Comparison of ENCODE assay signal across 11 cellular contexts in the genomic region with DNA sequence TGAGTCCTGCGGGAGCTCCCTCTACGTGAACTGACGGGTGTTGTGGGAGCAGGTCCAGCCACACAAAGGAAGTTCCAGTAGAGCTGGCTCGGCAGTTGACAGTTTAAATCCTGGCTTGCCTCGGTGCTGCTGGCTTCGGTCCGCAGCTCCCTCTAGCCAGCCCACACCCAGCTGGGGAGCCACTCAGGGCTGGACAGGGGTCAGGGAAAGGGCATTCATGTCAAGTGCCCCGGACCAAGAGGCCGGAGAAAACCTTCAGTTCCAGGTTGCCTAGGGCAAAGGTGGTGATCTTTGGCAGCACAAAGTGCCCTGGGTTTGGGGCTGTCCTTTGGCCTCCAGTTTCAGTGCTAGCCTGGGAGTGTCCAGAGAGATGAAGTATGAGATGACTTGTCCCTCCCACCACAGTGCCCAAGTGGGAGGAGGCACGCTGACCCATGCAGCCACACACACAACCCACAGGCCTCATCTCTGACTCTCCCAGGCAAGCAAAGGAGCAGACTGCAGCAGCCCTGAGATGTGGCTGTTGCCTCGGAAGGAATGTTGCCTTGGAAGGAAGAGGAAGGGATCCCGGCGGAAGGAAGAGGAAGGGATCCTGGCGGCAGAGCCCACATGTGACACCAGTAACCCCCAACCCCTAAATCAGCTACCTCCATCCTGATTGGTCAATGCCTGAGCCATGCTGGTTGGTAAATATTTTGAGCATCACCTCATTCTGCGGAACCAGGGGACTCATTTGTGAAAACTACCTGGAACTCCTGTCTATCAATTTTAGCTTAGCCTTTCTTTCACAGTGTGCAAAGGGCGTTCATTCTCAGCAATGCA. TPM values are rescaled to one million over a fixed set of nuclear protein-coding genes. Genes with fewer than 3 reads are reported as not detected.
DNase-seq lines count a peak whose midpoint lies in the region; ATAC-seq, FAIRE-seq and TF ChIP-seq lines count a peak whose summit lies in the region.
"Had no signal": no experiment of that assay in that cellular context is flagged by ENCODE, and none has a peak within 500 bp of the region (broad histone marks: within the 10 kb centered on the region; RNA-seq: fewer than 3 reads in every experiment).

No MANE protein-coding gene starts in this region.

- ATAC-seq in HG03565 (IDR thresholded peaks at IDR 0.05; ENCODE audit: unreplicated experiment) (no peak), GM19395 (IDR thresholded peaks at IDR 0.05; ENCODE audit: unreplicated experiment) (no peak)

- peak; percentile 20 to 25 for TF ChIP-seq POLR2A in Peyer's patch (IDR thresholded peaks at IDR 0.05)

- H3K4me3 ChIP-seq in Peyer's patch = no peak overlapping the region
- H3K4me3 ChIP-seq in fibroblast of pulmonary artery (replicated peaks; ENCODE audit: low read depth, low read length) = no peak overlapping the region
- H3K4me3 ChIP-seq: BLaER1 had no signal

- DNase-seq in AG08395 (ENCODE audit: low spot score) (peak; percentile 91), Peyer's patch (peak in 2 of 3 donors; percentile 70 to 72), fibroblast of pulmonary artery (ENCODE audit: low read depth) (peak; percentile 47), neural crest cell (ENCODE audit: low read depth, low spot score) (no peak), D721Med (ENCODE audit: insufficient read length, low spot score) (no peak)
- no peak for DNase-seq in activated naive CD4-positive, alpha-beta T cell treated with anti-CD3 and anti-CD28 coated beads, Interleukin-2, amount 50 U/mL, for 16 hours
- DNase-seq: activated gamma-delta T cell treated with Interleukin-2 at 50 U/mL for 16 hours, RPMI8226 had no signal

- peak overlapping the region in 3 of 4 donors; percentile 20 to 81 (median 77) for H3K27ac ChIP-seq in Peyer's patch
- H3K27ac ChIP-seq: BLaER1 had no signal

- H3K36me3 Mint-ChIP-seq in neural crest cell (ENCODE audit: low read depth) = peaks cover 5% of the 10 kb centered on the region

- no peaks in the 10 kb centered on the region for H3K9me3 Mint-ChIP-seq in neural crest cell

- H3K9me3 ChIP-seq in Peyer's patch = no peaks in the 10 kb centered on the region
- H3K9me3 ChIP-seq: BLaER1 had no signal

- no peak for TF ChIP-seq CTCF in Peyer's patch (IDR thresholded peaks at IDR 0.05)
- TF ChIP-seq CTCF in fibroblast of pulmonary artery (IDR thresholded peaks at IDR 0.05; ENCODE audit: low read length, missing control alignments) = no peak
- TF ChIP-seq CTCF in neural crest cell (conservative IDR thresholded peaks at IDR 0.05) = no peak
- TF ChIP-seq CTCF in D721Med (IDR thresholded peaks at IDR 0.05; ENCODE audit: insufficient read depth, missing control alignments) = no peak

- H3K27me3 ChIP-seq in Peyer's patch = no peaks in the 10 kb centered on the region
- H3K27me3 ChIP-seq: BLaER1 had no signal

- H3K27ac Mint-ChIP-seq in neural crest cell (ENCODE audit: unreplicated experiment) = peak overlapping the region; percentile 85

- no peak for FAIRE-seq in D721Med (lab: Jason Lieb, UNC)

- H3K27me3 Mint-ChIP-seq in neural crest cell (ENCODE audit: low read depth) = no peaks in the 10 kb centered on the region

- peaks cover 27% of the 10 kb centered on the region for H3K4me1 Mint-ChIP-seq in neural crest cell

- H3K4me3 Mint-ChIP-seq in neural crest cell = no peak overlapping the region

- peaks cover 0 to 23% (median 3%) of the 10 kb centered on the region in 4 donors for H3K4me1 ChIP-seq in Peyer's patch

- H3K36me3 ChIP-seq in Peyer's patch = peaks cover 0 to 16% (median 0%) of the 10 kb centered on the region in 3 donors

RNA-seq across cellular contexts. Expression of a gene that starts 13.9 kb away (rescaled TPM):
- total RNA-seq in Peyer's patch (1,000 to 10,000 TPM in 3 of 4 donors, 100 to 1,000 TPM in 1; 295 to 7,069 (median 4,830) TPM), neural crest cell (0.45 and 0.77 TPM in 2 replicates)

RNA-seq across cellular contexts. Expression of a gene that starts 52.4 kb away (rescaled TPM):
- total RNA-seq in Peyer's patch (not detected), neural crest cell (0.36 and 0.42 TPM in 2 replicates)

Comparison
In these comparisons a context has a peak if more than half of its experiments do, and no peak if none do; other contexts are left out.
1. DNase-seq: peak in AG08395 (single experiment), Peyer's patch (2 of 3) and fibroblast of pulmonary artery (single experiment); none in neural crest cell (single experiment), activated naive CD4-positive, alpha-beta T cell treated with anti-CD3 and anti-CD28 coated beads, Interleukin-2, amount 50 U/mL, for 16 hours (single experiment) and D721Med (single experiment).
2. RNA of a gene that starts 13.9 kb away (total RNA-seq): 295 to 7,069 TPM in Peyer's patch; 0.45 to 0.77 TPM in neural crest cell; every median in the first group is over 100 times any median in the second.